Comparison of ENCODE assay signal across 13 cellular contexts in genomic region chr22:31647066-31647465, GRCh38. TPM values are rescaled to one million over a fixed set of nuclear protein-coding genes. Genes with fewer than 3 reads are reported as not detected.
DNase-seq lines count a peak whose midpoint lies in the region; ATAC-seq and TF ChIP-seq lines count a peak whose summit lies in the region.
"Had no signal": no experiment of that assay in that cellular context is flagged by ENCODE, and none has a peak within 500 bp of the region (broad histone marks: within the 10 kb centered on the region; RNA-seq: fewer than 3 reads in every experiment).

No MANE protein-coding gene starts in this region.

- H3K27ac ChIP-seq in HUES6 (ENCODE audit: low read depth, low read length) (peak overlapping the region; percentile 52), brain microvascular endothelial cell (peak overlapping the region; percentile 92), sigmoid colon (peak overlapping the region in 2 of 4 donors; percentile 35 to 37), vagina (no peak overlapping the region)
- H3K27ac ChIP-seq: C4-2B had no signal

- H3K4me1 Mint-ChIP-seq in Calu3 (ENCODE audit: low read depth, unreplicated experiment), result peaks cover 23% of the 10 kb centered on the region
- H3K4me1 Mint-ChIP-seq in natural killer cell treated with Interleukin-12 subunit alpha and Interleukin-12 subunit beta and Interleukin-15 and Interleukin-18, amount 100 ng/mL, for 72 hours (ENCODE audit: low read depth in 2 of 2), result peaks cover 16 to 17% of the 10 kb centered on the region in 2 donors

- intact Hi-C loops in Calu3 (cut with micrococcal nuclease; ENCODE audit: unreplicated experiment) (no loop called here), sigmoid colon (cut with DNase I) (no loop called here), vagina (cut with DNase I) (loop anchor here (10.0 kb wide), 1 partner anchor 1622 kb away; no protein-coding TSS in a partner anchor)

- CTCF ChIA-PET in Calu3 (lab: Charles Lee), result no interaction called here

- TF ChIP-seq CTCF in Calu3 (IDR thresholded peaks at IDR 0.05; ENCODE audit: unreplicated experiment) (no peak), brain microvascular endothelial cell (IDR thresholded peaks at IDR 0.05; ENCODE audit: low read depth, low read length, missing control alignments) (no peak), sigmoid colon (IDR thresholded peaks at IDR 0.05) (no peak), vagina (IDR thresholded peaks at IDR 0.05) (no peak)

- H3K9me3 ChIP-seq in HUES6 (ENCODE audit: control insufficient read depth, insufficient read depth, low read depth, low read length) (no peaks in the 10 kb centered on the region), sigmoid colon (no peaks in the 10 kb centered on the region), vagina (no peaks in the 10 kb centered on the region)
- H3K9me3 ChIP-seq: mucosa of descending colon, pancreas had no signal

- ATAC-seq in natural killer cell treated with Interleukin-12 subunit alpha and Interleukin-12 subunit beta and Interleukin-15 and Interleukin-18, amount 100 ng/mL, for 72 hours, result no peak

- WGBS in sigmoid colon, 2 donors, result 97 to 98% methylated on average over 3 of the region's 3 CpGs

- no TSS peak for BruUV-seq in Calu3 (replicated peaks; lab: Mats Ljungman, UMichigan)

- in situ Hi-C loops in brain microvascular endothelial cell (cut with HindIII; ENCODE audit: low pct_ligation_motif_present, low sequenced_read_pairs), result no loop called here

- peak overlapping the region; percentile 52 for H3K9ac ChIP-seq in HUES6 (ENCODE audit: low read length)

- H3K27me3 Mint-ChIP-seq in Calu3 (ENCODE audit: unreplicated experiment), result no peaks in the 10 kb centered on the region
- no peaks in the 10 kb centered on the region for H3K27me3 Mint-ChIP-seq in natural killer cell treated with Interleukin-12 subunit alpha and Interleukin-12 subunit beta and Interleukin-15 and Interleukin-18, amount 100 ng/mL, for 72 hours

- H3K27me3 ChIP-seq in HUES6 (ENCODE audit: control insufficient read depth, insufficient read depth, low read length), result no peaks in the 10 kb centered on the region
- no peaks in the 10 kb centered on the region for H3K27me3 ChIP-seq in brain microvascular endothelial cell (replicated peaks)
- H3K27me3 ChIP-seq in sigmoid colon, result no peaks in the 10 kb centered on the region
- no peaks in the 10 kb centered on the region for H3K27me3 ChIP-seq in vagina
- H3K27me3 ChIP-seq: pancreas had no signal

- peak overlapping the region; percentile 76 for H3K27ac Mint-ChIP-seq in Calu3 (ENCODE audit: unreplicated experiment)
- peak overlapping the region; percentile 61 to 87 for H3K27ac Mint-ChIP-seq in natural killer cell treated with Interleukin-12 subunit alpha and Interleukin-12 subunit beta and Interleukin-15 and Interleukin-18, amount 100 ng/mL, for 72 hours

- H3K36me3 Mint-ChIP-seq in Calu3 (ENCODE audit: insufficient read depth, unreplicated experiment), result peaks cover 49% of the 10 kb centered on the region
- no peaks in the 10 kb centered on the region for H3K36me3 Mint-ChIP-seq in natural killer cell treated with Interleukin-12 subunit alpha and Interleukin-12 subunit beta and Interleukin-15 and Interleukin-18, amount 100 ng/mL, for 72 hours

- no peak for DNase-seq in Calu3
- no peak for DNase-seq in brain microvascular endothelial cell
- no peak for DNase-seq in natural killer cell treated with Interleukin-12 subunit alpha and Interleukin-12 subunit beta and Interleukin-15 and Interleukin-18, amount 100 ng/mL, for 72 hours (ENCODE audit: low spot score)
- no peak for DNase-seq in stimulated activated CD4-positive, alpha-beta T cell treated with anti-CD3 and anti-CD28 coated beads, Interleukin-12 subunit alpha, Interleukin-12 subunit beta, amount 100 ng/mL, for 4 hours
- no peak for DNase-seq in sigmoid colon
- DNase-seq in retina, result no peak
- DNase-seq in vagina (ENCODE audit: extremely low spot score in 2 of 2), result no peak
- DNase-seq: mucosa of descending colon, MV-4-11, NCI-H2171, pancreas had no signal

- TF ChIP-seq EP300 in sigmoid colon (IDR thresholded peaks at IDR 0.05), result no peak

- H3K4me3 Mint-ChIP-seq in Calu3 (ENCODE audit: low read depth, unreplicated experiment), result peak overlapping the region; percentile 12
- H3K4me3 Mint-ChIP-seq in natural killer cell treated with Interleukin-12 subunit alpha and Interleukin-12 subunit beta and Interleukin-15 and Interleukin-18, amount 100 ng/mL, for 72 hours, result peak overlapping the region; percentile 32

- H3K4me3 ChIP-seq in HUES6 (ENCODE audit: low read depth, low read length) (no peak overlapping the region), brain microvascular endothelial cell (ENCODE audit: low read depth, low read length) (no peak overlapping the region), sigmoid colon (no peak overlapping the region), vagina (no peak overlapping the region)
- H3K4me3 ChIP-seq: mucosa of descending colon, pancreas had no signal

- TF ChIP-seq POLR2A in sigmoid colon (IDR thresholded peaks at IDR 0.05), result no peak
- TF ChIP-seq POLR2A in vagina (IDR thresholded peaks at IDR 0.05), result no peak

- H3K9me3 Mint-ChIP-seq in Calu3 (ENCODE audit: low read depth, unreplicated experiment), result no peaks in the 10 kb centered on the region
- no peaks in the 10 kb centered on the region for H3K9me3 Mint-ChIP-seq in natural killer cell treated with Interleukin-12 subunit alpha and Interleukin-12 subunit beta and Interleukin-15 and Interleukin-18, amount 100 ng/mL, for 72 hours

- peaks cover 18% of the 10 kb centered on the region for H3K4me1 ChIP-seq in HUES6 (ENCODE audit: control insufficient read depth, insufficient read depth, low read length)
- H3K4me1 ChIP-seq in sigmoid colon, result peaks cover 0 to 20% (median 5%) of the 10 kb centered on the region in 4 donors
- H3K4me1 ChIP-seq in vagina, result no peaks in the 10 kb centered on the region

- H3K36me3 ChIP-seq in HUES6 (ENCODE audit: control insufficient read depth, insufficient read depth, low read length) (peaks cover 40% of the 10 kb centered on the region), brain microvascular endothelial cell (replicated peaks) (peaks cover 2% of the 10 kb centered on the region), sigmoid colon (peaks cover 0 to 47% (median 0%) of the 10 kb centered on the region in 4 donors), vagina (peaks cover 0 to 37% of the 10 kb centered on the region in 2 donors)

RNA-seq across cellular contexts. Expression of gene PISD, which starts 14.9 kb away (rescaled TPM):
- 45.9 and 53.4 TPM in 2 replicates for total RNA-seq in Calu3 (2022)
- total RNA-seq in natural killer cell treated with Interleukin-12 subunit alpha and Interleukin-12 subunit beta and Interleukin-15 and Interleukin-18, amount 100 ng/mL, for 72 hours, result 10 to 100 TPM; 66.6 to 87.0 TPM
- 10 to 100 TPM; 17.3 to 40.3 (median 26.6) TPM for total RNA-seq in sigmoid colon
- 10 to 100 TPM; 10.8 to 29.3 (median 11.6) TPM for polyA plus RNA-seq in sigmoid colon
- 50.3 TPM for total RNA-seq in vagina
